1 cellular context compared by ENCODE assay signal in the genomic region with DNA sequence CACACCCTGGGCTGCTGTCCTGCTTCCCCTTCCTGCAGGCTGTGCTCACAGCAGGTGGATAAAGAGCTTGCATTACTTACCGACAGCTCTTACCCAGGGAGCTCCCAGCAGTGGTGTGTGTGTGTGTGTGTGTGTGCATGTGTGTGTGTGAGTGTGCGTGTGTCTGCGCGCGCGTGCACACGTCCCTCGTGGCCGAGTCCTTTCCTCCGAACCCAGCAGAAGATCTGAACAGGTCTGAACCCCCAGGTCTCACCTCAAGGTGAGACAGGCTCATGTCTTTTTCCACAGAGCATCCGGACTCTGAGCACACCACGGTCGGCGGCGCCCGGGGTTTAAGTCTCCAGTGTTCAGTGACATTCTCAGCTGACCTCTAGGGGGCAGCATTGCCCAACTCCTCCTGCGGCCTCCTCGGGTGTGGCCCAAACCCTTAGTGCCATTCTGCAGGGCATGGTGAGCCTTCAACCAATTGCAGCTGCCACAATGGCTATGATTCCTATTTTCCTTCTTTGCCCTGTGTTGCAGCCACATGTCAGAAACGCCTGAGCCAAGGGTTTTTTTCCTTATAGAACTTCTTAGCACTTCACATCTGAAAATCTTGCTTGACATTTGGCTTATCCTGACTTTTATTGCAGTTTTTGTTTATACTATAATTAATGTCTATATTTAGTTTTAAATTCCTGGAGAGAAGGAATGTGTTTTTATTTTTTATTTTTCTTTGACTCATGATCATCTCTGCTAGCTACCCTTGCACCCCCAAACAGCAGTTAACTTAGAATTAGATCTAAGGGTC.
TF ChIP-seq lines count a peak whose summit lies in the region.

No MANE protein-coding gene starts in this region.

TF ChIP-seq in HCT116, 20 proteins besides CTCF, POLR2A, EP300 and RAD21 (continued from another document):
- TF ChIP-seq, protein P1, sequence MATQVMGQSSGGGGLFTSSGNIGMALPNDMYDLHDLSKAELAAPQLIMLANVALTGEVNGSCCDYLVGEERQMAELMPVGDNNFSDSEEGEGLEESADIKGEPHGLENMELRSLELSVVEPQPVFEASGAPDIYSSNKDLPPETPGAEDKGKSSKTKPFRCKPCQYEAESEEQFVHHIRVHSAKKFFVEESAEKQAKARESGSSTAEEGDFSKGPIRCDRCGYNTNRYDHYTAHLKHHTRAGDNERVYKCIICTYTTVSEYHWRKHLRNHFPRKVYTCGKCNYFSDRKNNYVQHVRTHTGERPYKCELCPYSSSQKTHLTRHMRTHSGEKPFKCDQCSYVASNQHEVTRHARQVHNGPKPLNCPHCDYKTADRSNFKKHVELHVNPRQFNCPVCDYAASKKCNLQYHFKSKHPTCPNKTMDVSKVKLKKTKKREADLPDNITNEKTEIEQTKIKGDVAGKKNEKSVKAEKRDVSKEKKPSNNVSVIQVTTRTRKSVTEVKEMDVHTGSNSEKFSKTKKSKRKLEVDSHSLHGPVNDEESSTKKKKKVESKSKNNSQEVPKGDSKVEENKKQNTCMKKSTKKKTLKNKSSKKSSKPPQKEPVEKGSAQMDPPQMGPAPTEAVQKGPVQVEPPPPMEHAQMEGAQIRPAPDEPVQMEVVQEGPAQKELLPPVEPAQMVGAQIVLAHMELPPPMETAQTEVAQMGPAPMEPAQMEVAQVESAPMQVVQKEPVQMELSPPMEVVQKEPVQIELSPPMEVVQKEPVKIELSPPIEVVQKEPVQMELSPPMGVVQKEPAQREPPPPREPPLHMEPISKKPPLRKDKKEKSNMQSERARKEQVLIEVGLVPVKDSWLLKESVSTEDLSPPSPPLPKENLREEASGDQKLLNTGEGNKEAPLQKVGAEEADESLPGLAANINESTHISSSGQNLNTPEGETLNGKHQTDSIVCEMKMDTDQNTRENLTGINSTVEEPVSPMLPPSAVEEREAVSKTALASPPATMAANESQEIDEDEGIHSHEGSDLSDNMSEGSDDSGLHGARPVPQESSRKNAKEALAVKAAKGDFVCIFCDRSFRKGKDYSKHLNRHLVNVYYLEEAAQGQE (IDR thresholded peaks at IDR 0.05; ENCODE audit: low read depth): no peak
- TF ChIP-seq POLR2AphosphoS5 (IDR thresholded peaks at IDR 0.05; ENCODE audit: low read depth, low read length): no peak
- TF ChIP-seq, protein P2, sequence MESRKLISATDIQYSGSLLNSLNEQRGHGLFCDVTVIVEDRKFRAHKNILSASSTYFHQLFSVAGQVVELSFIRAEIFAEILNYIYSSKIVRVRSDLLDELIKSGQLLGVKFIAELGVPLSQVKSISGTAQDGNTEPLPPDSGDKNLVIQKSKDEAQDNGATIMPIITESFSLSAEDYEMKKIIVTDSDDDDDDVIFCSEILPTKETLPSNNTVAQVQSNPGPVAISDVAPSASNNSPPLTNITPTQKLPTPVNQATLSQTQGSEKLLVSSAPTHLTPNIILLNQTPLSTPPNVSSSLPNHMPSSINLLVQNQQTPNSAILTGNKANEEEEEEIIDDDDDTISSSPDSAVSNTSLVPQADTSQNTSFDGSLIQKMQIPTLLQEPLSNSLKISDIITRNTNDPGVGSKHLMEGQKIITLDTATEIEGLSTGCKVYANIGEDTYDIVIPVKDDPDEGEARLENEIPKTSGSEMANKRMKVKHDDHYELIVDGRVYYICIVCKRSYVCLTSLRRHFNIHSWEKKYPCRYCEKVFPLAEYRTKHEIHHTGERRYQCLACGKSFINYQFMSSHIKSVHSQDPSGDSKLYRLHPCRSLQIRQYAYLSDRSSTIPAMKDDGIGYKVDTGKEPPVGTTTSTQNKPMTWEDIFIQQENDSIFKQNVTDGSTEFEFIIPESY (IDR thresholded peaks at IDR 0.05; ENCODE audit: extremely low read depth, insufficient replicate concordance, low read length): no peak
